8 cellular contexts compared by ENCODE assay signal in genomic region chr18:50307738-50308470, GRCh38. TPM values are rescaled to one million over a fixed set of nuclear protein-coding genes. Genes with fewer than 3 reads are reported as not detected.
DNase-seq lines count a peak whose midpoint lies in the region; ATAC-seq and TF ChIP-seq lines count a peak whose summit lies in the region.

No MANE protein-coding gene starts in this region.

- no peaks in the 10 kb centered on the region for H3K9me2 ChIP-seq in Karpas-422 (replicated peaks; ENCODE audit: insufficient read depth, low read length)

- intact Hi-C loops in Panc1 (cut with micrococcal nuclease; ENCODE audit: unreplicated experiment): no loop called here
- intact Hi-C loops in activated T-helper 1 cell treated with anti-CD3 and anti-CD28 coated beads, Interleukin-12 subunit alpha, Interleukin-12 subunit beta, Interleukin-2, Interleukin-4 antibody, amounts not matched to agents 30 ng/mL and 10 ng/mL and 1 ng/mL, durations not matched to agents 14 hours and 24 hours and 36 hours (cut with micrococcal nuclease): loop anchor here (1.0 to 5.0 kb wide), 7 partner anchors 10 to 496 kb away; partner anchors contain the start of genes ACAA2, CFAP53, CXXC1 and MBD1
- intact Hi-C loops in natural killer cell (cut with micrococcal nuclease): loop anchor here (1.0 kb wide), 2 partner anchors 21 to 42 kb away; partner anchors contain the start of genes CFAP53 and CXXC1

- H3K27me3 Mint-ChIP-seq in activated T-helper 1 cell treated with anti-CD3 and anti-CD28 coated beads, Interleukin-12 subunit alpha, Interleukin-12 subunit beta, Interleukin-2, Interleukin-4 antibody, amounts not matched to agents 30 ng/mL and 10 ng/mL and 1 ng/mL, durations not matched to agents 14 hours and 24 hours and 36 hours (ENCODE audit: insufficient read depth): peaks cover 27% of the 10 kb centered on the region
- H3K27me3 Mint-ChIP-seq in natural killer cell (ENCODE audit: low read depth in 2 of 2): peaks cover 17 to 40% of the 10 kb centered on the region in 2 donors
- no peaks in the 10 kb centered on the region for H3K27me3 Mint-ChIP-seq in stimulated activated memory B cell treated with anti-CD40 and anti-IgM and Interleukin-4, amounts not matched to agents 10 μg/mL and 1 μg/mL and 100 μg/mL, for 72 hours

- H2AFZ ChIP-seq in Karpas-422 (ENCODE audit: low read length): peak overlapping the region; percentile 52; the same call in 1 of the 2 replicates

- no peaks in the 10 kb centered on the region for H4K20me1 ChIP-seq in Karpas-422 (ENCODE audit: insufficient read depth, low read depth, low read length)

- BruUV-seq in Panc1 (replicated peaks; lab: Mats Ljungman, UMichigan): no TSS peak

- peaks cover 11% of the 10 kb centered on the region for H3K9me3 Mint-ChIP-seq in activated T-helper 1 cell treated with anti-CD3 and anti-CD28 coated beads, Interleukin-12 subunit alpha, Interleukin-12 subunit beta, Interleukin-2, Interleukin-4 antibody, amounts not matched to agents 30 ng/mL and 10 ng/mL and 1 ng/mL, durations not matched to agents 14 hours and 24 hours and 36 hours
- H3K9me3 Mint-ChIP-seq in natural killer cell: no peaks in the 10 kb centered on the region
- H3K9me3 Mint-ChIP-seq in stimulated activated memory B cell treated with anti-CD40 and anti-IgM and Interleukin-4, amounts not matched to agents 10 μg/mL and 1 μg/mL and 100 μg/mL, for 72 hours: no peaks in the 10 kb centered on the region

- in situ Hi-C loops in Panc1 (cut with HindIII; ENCODE audit: low pct_unique_long_range_greater_than_20kb, low sequenced_read_pairs): no loop called here

- H3K4me1 ChIP-seq in Karpas-422 (ENCODE audit: low read length): peaks cover 38% of the 10 kb centered on the region
- peaks cover 4% of the 10 kb centered on the region; the same call in 1 of the 2 replicates for H3K4me1 ChIP-seq in Panc1 (ENCODE audit: control insufficient read depth, insufficient read depth, low read length)

- H3K36me3 Mint-ChIP-seq in activated T-helper 1 cell treated with anti-CD3 and anti-CD28 coated beads, Interleukin-12 subunit alpha, Interleukin-12 subunit beta, Interleukin-2, Interleukin-4 antibody, amounts not matched to agents 30 ng/mL and 10 ng/mL and 1 ng/mL, durations not matched to agents 14 hours and 24 hours and 36 hours (ENCODE audit: low read depth): peaks cover 2% of the 10 kb centered on the region
- H3K36me3 Mint-ChIP-seq in natural killer cell: peaks cover 5% of the 10 kb centered on the region
- H3K36me3 Mint-ChIP-seq in stimulated activated memory B cell treated with anti-CD40 and anti-IgM and Interleukin-4, amounts not matched to agents 10 μg/mL and 1 μg/mL and 100 μg/mL, for 72 hours: no peaks in the 10 kb centered on the region

- peaks cover 4% of the 10 kb centered on the region; the same call in 1 of the 2 replicates for H3K36me3 ChIP-seq in Karpas-422 (ENCODE audit: insufficient read depth, low read length)
- H3K36me3 ChIP-seq in Panc1 (ENCODE audit: control insufficient read depth, insufficient read depth, low read length): no peaks in the 10 kb centered on the region

- TF ChIP-seq CTCF in Panc1 (IDR thresholded peaks at IDR 0.05) (no peak), fibroblast of mammary gland (conservative IDR thresholded peaks at IDR 0.05; ENCODE audit: control insufficient read depth, insufficient read depth, low read depth, low read length) (no peak), natural killer cell (IDR thresholded peaks at IDR 0.05) (no peak)

- POLR2A ChIA-PET in Panc1 (lab: Charles Lee): no interaction called here

- H3K27ac ChIP-seq in Karpas-422 (ENCODE audit: low read length): peak overlapping the region; percentile 54
- no peak overlapping the region for H3K27ac ChIP-seq in Panc1 (ENCODE audit: low read length)

- H3K9me3 ChIP-seq in Karpas-422 (ENCODE audit: low read length): peaks cover 5% of the 10 kb centered on the region; the same call in 1 of the 2 replicates
- H3K9me3 ChIP-seq in Panc1 (ENCODE audit: control insufficient read depth, insufficient read depth, low read depth, low read length): no peaks in the 10 kb centered on the region

- peaks cover 5% of the 10 kb centered on the region; the same call in 1 of the 2 replicates for H3K27me3 ChIP-seq in Karpas-422 (ENCODE audit: low read length)
- H3K27me3 ChIP-seq in Panc1 (ENCODE audit: control insufficient read depth, insufficient read depth, low read length): no peaks in the 10 kb centered on the region

- peak overlapping the region; percentile 68 for H3K9ac ChIP-seq in Karpas-422 (ENCODE audit: low read length)

- ATAC-seq in GM21825 (IDR thresholded peaks at IDR 0.05; ENCODE audit: unreplicated experiment) (peak; percentile 90), Panc1 (peak; percentile 98), natural killer cell (peak; percentile 95 to 100 (median 98))
- ATAC-seq in stimulated activated memory B cell treated with anti-CD40 and anti-IgM and Interleukin-4, amounts not matched to agents 10 μg/mL and 1 μg/mL and 100 μg/mL, for 72 hours: peak; percentile 99

- H3K4me3 Mint-ChIP-seq in activated T-helper 1 cell treated with anti-CD3 and anti-CD28 coated beads, Interleukin-12 subunit alpha, Interleukin-12 subunit beta, Interleukin-2, Interleukin-4 antibody, amounts not matched to agents 30 ng/mL and 10 ng/mL and 1 ng/mL, durations not matched to agents 14 hours and 24 hours and 36 hours: peak overlapping the region; percentile 90
- peak overlapping the region; percentile 94 for H3K4me3 Mint-ChIP-seq in natural killer cell
- H3K4me3 Mint-ChIP-seq in stimulated activated memory B cell treated with anti-CD40 and anti-IgM and Interleukin-4, amounts not matched to agents 10 μg/mL and 1 μg/mL and 100 μg/mL, for 72 hours: peak overlapping the region; percentile 94

- peaks cover 18% of the 10 kb centered on the region for H3K4me1 Mint-ChIP-seq in activated T-helper 1 cell treated with anti-CD3 and anti-CD28 coated beads, Interleukin-12 subunit alpha, Interleukin-12 subunit beta, Interleukin-2, Interleukin-4 antibody, amounts not matched to agents 30 ng/mL and 10 ng/mL and 1 ng/mL, durations not matched to agents 14 hours and 24 hours and 36 hours (ENCODE audit: low read depth)
- H3K4me1 Mint-ChIP-seq in natural killer cell: peaks cover 11 to 17% of the 10 kb centered on the region in 2 donors
- H3K4me1 Mint-ChIP-seq in stimulated activated memory B cell treated with anti-CD40 and anti-IgM and Interleukin-4, amounts not matched to agents 10 μg/mL and 1 μg/mL and 100 μg/mL, for 72 hours: peaks cover 43% of the 10 kb centered on the region

- H3K4me3 ChIP-seq in Karpas-422 (ENCODE audit: low read length): peak overlapping the region; percentile 66
- peak overlapping the region; percentile 43 to 66 for H3K4me3 ChIP-seq in Panc1 (ENCODE audit: low read depth in 2 of 2, low read length in 2 of 2)
- peak overlapping the region; percentile 63 for H3K4me3 ChIP-seq in fibroblast of mammary gland (ENCODE audit: control insufficient read depth, low read depth, low read length)

- no peaks in the 10 kb centered on the region for H3K79me2 ChIP-seq in Karpas-422 (ENCODE audit: low read length)

- peak overlapping the region; percentile 57 for H3K27ac Mint-ChIP-seq in activated T-helper 1 cell treated with anti-CD3 and anti-CD28 coated beads, Interleukin-12 subunit alpha, Interleukin-12 subunit beta, Interleukin-2, Interleukin-4 antibody, amounts not matched to agents 30 ng/mL and 10 ng/mL and 1 ng/mL, durations not matched to agents 14 hours and 24 hours and 36 hours
- peak overlapping the region; percentile 46 to 73 for H3K27ac Mint-ChIP-seq in natural killer cell
- peak overlapping the region; percentile 65 for H3K27ac Mint-ChIP-seq in stimulated activated memory B cell treated with anti-CD40 and anti-IgM and Interleukin-4, amounts not matched to agents 10 μg/mL and 1 μg/mL and 100 μg/mL, for 72 hours

- CTCF ChIA-PET in Panc1 (lab: Charles Lee): no interaction called here

- peak overlapping the region; percentile 70 for H3K4me2 ChIP-seq in Karpas-422 (ENCODE audit: low read depth, low read length, poor library complexity, severe bottlenecking)

- DNase-seq in DMS53 (lab: John Stamatoyannopoulos, UW) (peak; percentile 99), Karpas-422 (peak; percentile 98), Panc1 (ENCODE audit: low read depth, low spot score) (peak; percentile 45), fibroblast of mammary gland (ENCODE audit: low read depth) (peak; percentile 98), natural killer cell (peak; percentile 70)
- DNase-seq in activated T-helper 1 cell treated with anti-CD3 and anti-CD28 coated beads, Interleukin-12 subunit alpha, Interleukin-12 subunit beta, Interleukin-2, Interleukin-4 antibody, amounts not matched to agents 30 ng/mL and 10 ng/mL and 1 ng/mL, durations not matched to agents 14 hours and 24 hours and 36 hours (ENCODE audit: low spot score): peak; percentile 85

RNA-seq across cellular contexts. Expression of gene CXXC1, which starts 20.4 kb away (rescaled TPM):
- 43.0 and 105 TPM in 2 replicates for total RNA-seq in Karpas-422 (2014; rRNA removed; shearing (Covaris generic); ENCODE audit: low replicate concordance)
- total RNA-seq in Panc1 (2021; ENCODE audit: unreplicated experiment) (60.8 TPM), natural killer cell (100 to 1,000 TPM; 146 to 173 (median 153) TPM)
- polyA plus RNA-seq in Panc1 (2012; ENCODE audit: insufficient read length): 75.0 TPM
- total RNA-seq in activated T-helper 1 cell treated with anti-CD3 and anti-CD28 coated beads, Interleukin-12 subunit alpha, Interleukin-12 subunit beta, Interleukin-2, Interleukin-4 antibody, amounts not matched to agents 30 ng/mL and 10 ng/mL and 1 ng/mL, durations not matched to agents 14 hours and 24 hours and 36 hours: 114 and 117 TPM in 2 replicates

RNA-seq across cellular contexts. Expression of gene MBD1, which starts 26.6 kb away (rescaled TPM):
- total RNA-seq in Karpas-422 (2014; rRNA removed; shearing (Covaris generic); ENCODE audit: low replicate concordance): 33.0 and 85.4 TPM in 2 replicates
- 47.3 TPM for total RNA-seq in Panc1 (2021; ENCODE audit: unreplicated experiment)
- polyA plus RNA-seq in Panc1 (2012; ENCODE audit: insufficient read length): 39.9 TPM
- total RNA-seq in activated T-helper 1 cell treated with anti-CD3 and anti-CD28 coated beads, Interleukin-12 subunit alpha, Interleukin-12 subunit beta, Interleukin-2, Interleukin-4 antibody, amounts not matched to agents 30 ng/mL and 10 ng/mL and 1 ng/mL, durations not matched to agents 14 hours and 24 hours and 36 hours: 94.8 and 95.2 TPM in 2 replicates
- 100 to 1,000 TPM; 106 to 113 (median 111) TPM for total RNA-seq in natural killer cell

RNA-seq across cellular contexts. Expression of gene CFAP53, which starts 41.6 kb away (rescaled TPM):
- 0.34 TPM in 1 of 2 replicates, not detected in the other for total RNA-seq in Karpas-422 (2014; rRNA removed; shearing (Covaris generic); ENCODE audit: low replicate concordance)
- total RNA-seq in Panc1 (2021; ENCODE audit: unreplicated experiment): 0.23 TPM
- polyA plus RNA-seq in Panc1 (2012; ENCODE audit: insufficient read length): 0.28 TPM
- 0.31 and 0.34 TPM in 2 replicates for total RNA-seq in activated T-helper 1 cell treated with anti-CD3 and anti-CD28 coated beads, Interleukin-12 subunit alpha, Interleukin-12 subunit beta, Interleukin-2, Interleukin-4 antibody, amounts not matched to agents 30 ng/mL and 10 ng/mL and 1 ng/mL, durations not matched to agents 14 hours and 24 hours and 36 hours
- under 1 TPM; 0.20 to 0.24 (median 0.20) TPM for total RNA-seq in natural killer cell

Comparison
In these comparisons a context has a peak if more than half of its experiments do, and no peak if none do; other contexts are left out.
1. DNase-seq: peak in every context shown above with its lines; median percentile 99 in DMS53; 98 in Karpas-422; 98 in fibroblast of mammary gland; 85 in activated T-helper 1 cell treated with anti-CD3 and anti-CD28 coated beads, Interleukin-12 subunit alpha, Interleukin-12 subunit beta, Interleukin-2, Interleukin-4 antibody, amounts not matched to agents 30 ng/mL and 10 ng/mL and 1 ng/mL, durations not matched to agents 14 hours and 24 hours and 36 hours; 70 in natural killer cell; 45 in Panc1.